In the genomic region with DNA sequence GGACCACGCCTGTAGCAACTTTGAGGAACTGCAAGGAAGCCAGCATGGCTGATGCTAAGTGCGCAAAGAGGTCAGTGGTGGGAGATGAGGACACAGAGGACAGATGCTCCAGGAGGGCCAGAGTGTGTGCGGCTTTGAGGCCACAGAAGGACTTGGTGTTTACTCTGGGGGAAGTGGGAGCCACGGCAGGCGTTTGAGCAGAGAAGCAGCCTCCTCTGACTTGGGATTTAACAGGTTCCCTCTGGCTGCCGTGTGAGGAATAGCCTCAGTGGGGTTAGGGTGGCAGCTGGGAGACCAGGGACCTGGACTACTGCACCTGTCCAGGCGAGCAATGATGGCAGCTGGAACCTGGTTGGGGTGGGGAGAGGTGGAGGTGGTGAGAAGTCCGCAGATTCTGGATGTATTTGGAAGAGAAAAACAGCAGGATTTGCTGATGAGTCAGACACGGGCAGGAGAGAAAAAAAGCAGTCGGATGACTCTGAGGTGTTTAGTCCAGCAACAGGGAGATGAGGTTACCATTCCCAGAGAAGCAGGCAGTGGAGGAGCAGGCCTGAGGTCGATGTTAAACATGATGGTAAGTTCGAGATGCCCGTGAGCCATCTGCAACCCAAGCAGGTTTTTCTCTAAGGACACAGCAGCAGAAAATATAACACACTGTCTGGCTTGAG, we compare ENCODE assay signal across 8 cellular contexts.
DNase-seq lines count a peak whose midpoint lies in the region; ATAC-seq lines count a peak whose summit lies in the region.

No MANE protein-coding gene starts in this region.

- no peaks in the 10 kb centered on the region for H3K27me3 ChIP-seq in rectal smooth muscle tissue (ENCODE audit: control insufficient read depth, insufficient read depth, low read length)

- H3K4me1 ChIP-seq in rectal smooth muscle tissue (ENCODE audit: control insufficient read depth, insufficient read depth, low read length) = peaks cover 17% of the 10 kb centered on the region

- no peaks in the 10 kb centered on the region for H3K36me3 ChIP-seq in rectal smooth muscle tissue (ENCODE audit: control insufficient read depth, insufficient read depth, low read length)

- no peak overlapping the region for H3K9ac ChIP-seq in rectal smooth muscle tissue (ENCODE audit: low read length)

- H3K27ac ChIP-seq in epithelial cell of prostate (peak overlapping the region; percentile 43), rectal smooth muscle tissue (ENCODE audit: low read depth, low read length) (peak overlapping the region; percentile 94)

- H3K4me3 ChIP-seq in rectal smooth muscle tissue (ENCODE audit: low read length) = no peak overlapping the region

- no peak for ATAC-seq in HG02678 (IDR thresholded peaks at IDR 0.05; ENCODE audit: unreplicated experiment)
- ATAC-seq in HG03108 (IDR thresholded peaks at IDR 0.05; ENCODE audit: unreplicated experiment) = no peak
- ATAC-seq in HG02642 (IDR thresholded peaks at IDR 0.05; ENCODE audit: poor library complexity, unreplicated experiment) = no peak

- DNase-seq in DMS53 (lab: John Stamatoyannopoulos, UW) (peak; percentile 93), NCI-H510A (lab: John Stamatoyannopoulos, UW) (peak; percentile 68), epithelial cell of prostate (ENCODE audit: low read depth, low spot score) (no peak)
- DNase-seq in stimulated activated CD4-positive, alpha-beta T cell treated with anti-CD3 and anti-CD28 coated beads, Interleukin-15, amount 100 ng/mL, for 24 hours = no peak

Comparison
In these comparisons a context has a peak if more than half of its experiments do, and no peak if none do; other contexts are left out.
1. DNase-seq: peak in DMS53 (single experiment) and NCI-H510A (single experiment); none in epithelial cell of prostate (single experiment) and stimulated activated CD4-positive, alpha-beta T cell treated with anti-CD3 and anti-CD28 coated beads, Interleukin-15, amount 100 ng/mL, for 24 hours (single experiment).